ENCODE assay signal across 8 cellular contexts in genomic region chr5:148382961-148383360, GRCh38. TPM values are rescaled to one million over a fixed set of nuclear protein-coding genes. Genes with fewer than 3 reads are reported as not detected.
A peak's percentile ranks its signal among the peaks of the same experiment; 100 is the strongest.
DNase-seq lines count a peak whose midpoint lies in the region; ATAC-seq, FAIRE-seq and TF ChIP-seq lines count a peak whose summit lies in the region.

No MANE protein-coding gene starts in this region.

- CTCF ChIA-PET in activated CD4-positive, alpha-beta T cell treated with anti-CD3 and anti-CD28 coated beads, Interleukin-2, amount 10 ng/mL, durations not matched to agents 7 days and 5 days (lab: Charles Lee), result no interaction called here

- H3K4me2 ChIP-seq in astrocyte (ENCODE audit: low read length), result peak overlapping the region; percentile 92

- H3K4me3 ChIP-seq in astrocyte (ENCODE audit: insufficient read depth, low read depth, low read length) (peak overlapping the region; percentile 90), lower leg skin (ENCODE audit: low read depth, poor library complexity, severe bottlenecking) (peak overlapping the region; percentile 87), tibial artery (peak overlapping the region; percentile 66 to 93)

- H2AFZ ChIP-seq in astrocyte (ENCODE audit: low read depth, low read length), result peak overlapping the region; percentile 79

- H3K27ac ChIP-seq in astrocyte (ENCODE audit: low read depth, low read length) (peak overlapping the region; percentile 92), tibial artery (peak overlapping the region; percentile 84 to 93)

- H3K27me3 ChIP-seq in astrocyte (ENCODE audit: insufficient read depth, low read length) (no peaks in the 10 kb centered on the region), tibial artery (no peaks in the 10 kb centered on the region)

- H3K36me3 ChIP-seq in astrocyte (ENCODE audit: insufficient read depth, low read length) (no peaks in the 10 kb centered on the region), tibial artery (peaks cover 0 to 4% (median 0%) of the 10 kb centered on the region in 3 donors)

- H3K9me3 ChIP-seq in astrocyte (ENCODE audit: insufficient read depth, low read depth, low read length), result peaks cover 4% of the 10 kb centered on the region
- no peaks in the 10 kb centered on the region for H3K9me3 ChIP-seq in tibial artery

- no peak for DNase-seq in activated CD4-positive, alpha-beta T cell treated with anti-CD3 and anti-CD28 coated beads, Interleukin-2, amount 10 ng/mL, durations not matched to agents 7 days and 5 days
- DNase-seq in activated CD4-positive, alpha-beta T cell treated with anti-CD3 and anti-CD28 coated beads for 1 hour, result no peak
- DNase-seq in astrocyte (ENCODE audit: low read depth) (no peak), lower leg skin (ENCODE audit: low spot score in 2 of 2) (no peak), tibial artery (no peak), NCI-H1694 treated with DMSO at 0.1 percent for 48 hours (lab: John Stamatoyannopoulos, UW) (no peak)
- no peak for DNase-seq in stimulated activated CD4-positive, alpha-beta T cell treated with anti-CD3 and anti-CD28 coated beads, Interleukin-4, amount 100 ng/mL, for 4 hours

- H3K4me1 Mint-ChIP-seq in activated CD4-positive, alpha-beta T cell treated with anti-CD3 and anti-CD28 coated beads, Interleukin-2, amount 10 ng/mL, durations not matched to agents 7 days and 5 days, result peaks cover 59% of the 10 kb centered on the region
- H3K4me1 Mint-ChIP-seq in astrocyte (ENCODE audit: low read depth, unreplicated experiment), result peaks cover 29% of the 10 kb centered on the region

- peaks cover 35% of the 10 kb centered on the region for H3K36me3 Mint-ChIP-seq in activated CD4-positive, alpha-beta T cell treated with anti-CD3 and anti-CD28 coated beads, Interleukin-2, amount 10 ng/mL, durations not matched to agents 7 days and 5 days (ENCODE audit: low read depth)
- peaks cover 7% of the 10 kb centered on the region for H3K36me3 Mint-ChIP-seq in astrocyte (ENCODE audit: low read depth, unreplicated experiment)

- peak overlapping the region; percentile 98 for H3K4me3 Mint-ChIP-seq in activated CD4-positive, alpha-beta T cell treated with anti-CD3 and anti-CD28 coated beads, Interleukin-2, amount 10 ng/mL, durations not matched to agents 7 days and 5 days
- peak overlapping the region; percentile 94 for H3K4me3 Mint-ChIP-seq in astrocyte (ENCODE audit: unreplicated experiment)

- no peak for TF ChIP-seq POLR2A in lower leg skin (IDR thresholded peaks at IDR 0.05)

- peaks cover 16% of the 10 kb centered on the region for H3K9me3 Mint-ChIP-seq in activated CD4-positive, alpha-beta T cell treated with anti-CD3 and anti-CD28 coated beads, Interleukin-2, amount 10 ng/mL, durations not matched to agents 7 days and 5 days
- no peaks in the 10 kb centered on the region for H3K9me3 Mint-ChIP-seq in astrocyte (ENCODE audit: unreplicated experiment)

- H3K4me1 ChIP-seq in astrocyte (ENCODE audit: insufficient read depth, low read length) (peaks cover 22% of the 10 kb centered on the region), tibial artery (peaks cover 0 to 27% (median 17%) of the 10 kb centered on the region in 4 donors)

- peak; percentile 43 for FAIRE-seq in astrocyte (lab: Jason Lieb, UNC)

- POLR2A ChIA-PET in activated CD4-positive, alpha-beta T cell treated with anti-CD3 and anti-CD28 coated beads, Interleukin-2, amount 10 ng/mL, durations not matched to agents 7 days and 5 days (lab: Charles Lee), result no interaction called here

- peaks cover 8% of the 10 kb centered on the region for H4K20me1 ChIP-seq in astrocyte (ENCODE audit: insufficient read depth, low read length)

- no peak for ATAC-seq in GM18909 (IDR thresholded peaks at IDR 0.05; ENCODE audit: poor library complexity, unreplicated experiment)

- TF ChIP-seq CTCF in astrocyte (IDR thresholded peaks at IDR 0.05; ENCODE audit: insufficient read depth, low read depth, low read length) (no peak), lower leg skin (IDR thresholded peaks at IDR 0.05) (no peak), tibial artery (IDR thresholded peaks at IDR 0.05) (no peak)

- no peaks in the 10 kb centered on the region for H3K27me3 Mint-ChIP-seq in activated CD4-positive, alpha-beta T cell treated with anti-CD3 and anti-CD28 coated beads, Interleukin-2, amount 10 ng/mL, durations not matched to agents 7 days and 5 days
- no peaks in the 10 kb centered on the region for H3K27me3 Mint-ChIP-seq in astrocyte (ENCODE audit: low read depth, unreplicated experiment)

- peaks cover 39% of the 10 kb centered on the region for H3K79me2 ChIP-seq in astrocyte (ENCODE audit: insufficient read depth, low read length)

- 37 to 42% methylated on average over 4 of the region's 4 CpGs for WGBS in lower leg skin, 2 donors

- H3K9ac ChIP-seq in astrocyte (ENCODE audit: low read length), result peak overlapping the region; percentile 95

- H3K27ac Mint-ChIP-seq in activated CD4-positive, alpha-beta T cell treated with anti-CD3 and anti-CD28 coated beads, Interleukin-2, amount 10 ng/mL, durations not matched to agents 7 days and 5 days, result peak overlapping the region; percentile 99
- H3K27ac Mint-ChIP-seq in astrocyte (ENCODE audit: unreplicated experiment), result peak overlapping the region; percentile 96

- intact Hi-C loops in lower leg skin (cut with DNase I; ENCODE audit: low total_unique reads), result no loop called here
- intact Hi-C loops in tibial artery (cut with DNase I; ENCODE audit: low total_unique reads), result no loop called here

RNA-seq across cellular contexts. Expression of gene FBXO38, which starts 0.8 kb away (rescaled TPM):
- total RNA-seq in activated CD4-positive, alpha-beta T cell treated with anti-CD3 and anti-CD28 coated beads, Interleukin-2, amount 10 ng/mL, durations not matched to agents 7 days and 5 days, result 10 to 100 TPM; 48.5 to 53.1 TPM
- 36.2 and 38.8 TPM in 2 replicates for total RNA-seq in astrocyte
- 10 to 100 TPM; 31.7 to 76.7 (median 42.1) TPM for total RNA-seq in lower leg skin

RNA-seq across cellular contexts. Expression of gene SPINK9, which starts 47.6 kb away (rescaled TPM):
- total RNA-seq in activated CD4-positive, alpha-beta T cell treated with anti-CD3 and anti-CD28 coated beads, Interleukin-2, amount 10 ng/mL, durations not matched to agents 7 days and 5 days, result not detected
- total RNA-seq in astrocyte, result not detected in 2 replicates
- not detected for total RNA-seq in lower leg skin
